Comparison of ENCODE assay signal across 19 cellular contexts in the genomic region with DNA sequence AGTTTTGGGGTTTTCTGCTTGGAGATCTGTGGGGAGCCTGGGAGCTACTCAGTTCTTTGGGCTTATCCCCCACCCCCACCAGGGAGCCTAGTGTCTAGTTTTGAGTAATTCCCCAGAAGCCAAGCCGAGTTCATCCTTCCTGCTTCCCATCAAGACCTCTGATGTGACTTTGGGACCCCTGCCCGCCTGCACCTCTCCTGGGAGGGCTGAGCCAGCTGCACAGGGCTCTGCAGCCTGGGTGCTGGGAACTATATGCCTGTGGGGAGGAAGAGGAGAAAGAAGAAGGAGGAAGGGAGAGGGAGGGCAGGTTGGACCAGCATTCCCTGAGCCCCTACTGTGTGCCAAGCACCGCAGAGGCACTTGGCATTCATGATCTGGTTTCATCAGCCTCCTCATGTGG.
DNase-seq lines count a peak whose midpoint lies in the region; TF ChIP-seq lines count a peak whose summit lies in the region.
"Had no signal": no experiment of that assay in that cellular context is flagged by ENCODE, and none has a peak within 500 bp of the region (broad histone marks: within the 10 kb centered on the region; RNA-seq: fewer than 3 reads in every experiment).

No MANE protein-coding gene starts in this region.

- no peak overlapping the region for H3K23ac ChIP-seq in H9 (ENCODE audit: insufficient read length, low read depth, low read length)

- no peak overlapping the region for H4K8ac ChIP-seq in H9 (replicated peaks; ENCODE audit: insufficient read length, low read depth, low read length)

- H3K36me3 Mint-ChIP-seq in activated naive CD4-positive, alpha-beta T cell treated with anti-CD3 and anti-CD28 coated beads, Interleukin-2, amount 10 ng/mL, durations not matched to agents 7 days and 5 days, result no peaks in the 10 kb centered on the region
- H3K36me3 Mint-ChIP-seq in H9 (ENCODE audit: insufficient read depth in 1 of 3, low read depth in 3 of 3) (no peaks in the 10 kb centered on the region), neural progenitor cell (no peaks in the 10 kb centered on the region)
- H3K36me3 Mint-ChIP-seq: CD8-positive, alpha-beta T cell had no signal

- H2BK20ac ChIP-seq in H9 (ENCODE audit: low read depth, low read length, poor library complexity, severe bottlenecking), result no peak overlapping the region

- H3K79me1 ChIP-seq in H9 (ENCODE audit: insufficient read depth, low read depth, low read length, poor library complexity, severe bottlenecking), result no peaks in the 10 kb centered on the region

- in situ Hi-C loops in mammary epithelial cell (cut with MboI; ENCODE audit: low sequenced_read_pairs in 2 of 2), result no loop called here

- H3K9me3 ChIP-seq in H9 (ENCODE audit: control insufficient read depth, low read depth, low read length) (no peaks in the 10 kb centered on the region), neural progenitor cell (ENCODE audit: low read depth) (no peaks in the 10 kb centered on the region), mammary epithelial cell (replicated peaks; ENCODE audit: insufficient read depth, low read length) (peaks cover 4% of the 10 kb centered on the region)
- H3K9me3 ChIP-seq: A549; BLaER1 treated with 17β-estradiol and CSF1 and Interleukin-3, amounts not matched to agents 10 nM and 100 nM; Caco-2 had no signal

- H3K23me2 ChIP-seq in H9 (ENCODE audit: insufficient read length, low read depth, low read length, poor library complexity, severe bottlenecking), result no peaks in the 10 kb centered on the region

- no peak overlapping the region for H2BK15ac ChIP-seq in H9 (ENCODE audit: low read depth, low read length)

- no peaks in the 10 kb centered on the region for H4K20me1 ChIP-seq in H9 (ENCODE audit: control insufficient read depth, insufficient read depth, insufficient read length)
- no peaks in the 10 kb centered on the region for H4K20me1 ChIP-seq in neural progenitor cell (ENCODE audit: low read depth)
- H4K20me1 ChIP-seq in mammary epithelial cell (ENCODE audit: insufficient read depth, low read length), result no peaks in the 10 kb centered on the region
- H4K20me1 ChIP-seq: BLaER1 treated with 17β-estradiol and CSF1 and Interleukin-3, amounts not matched to agents 10 nM and 100 nM had no signal

- no peaks in the 10 kb centered on the region for H3F3A ChIP-seq in neural progenitor cell (ENCODE audit: low read depth)

- H3T11ph ChIP-seq in H9 (ENCODE audit: low read length), result no peak overlapping the region

- H3K4me2 ChIP-seq in H9 (ENCODE audit: insufficient read depth, insufficient read length, low read length) (no peak overlapping the region), neural progenitor cell (no peak overlapping the region), mammary epithelial cell (ENCODE audit: insufficient read depth, low read depth, low read length) (no peak overlapping the region)
- H3K4me2 ChIP-seq: A549; BLaER1 treated with 17β-estradiol and CSF1 and Interleukin-3, amounts not matched to agents 10 nM and 100 nM had no signal

- BruUV-seq in mammary epithelial cell (replicated peaks; lab: Mats Ljungman, UMichigan), result no TSS peak

- H3K4me3 ChIP-seq in neural progenitor cell (no peak overlapping the region), mammary epithelial cell (replicated peaks in 1 of 3; ENCODE audit: insufficient read depth in 1 of 3, low read depth in 2 of 3, low read length in 3 of 3) (no peak overlapping the region)
- H3K4me3 ChIP-seq: A549; BLaER1 treated with 17β-estradiol and CSF1 and Interleukin-3, amounts not matched to agents 10 nM and 100 nM had no signal

- H3K27ac Mint-ChIP-seq in activated naive CD4-positive, alpha-beta T cell treated with anti-CD3 and anti-CD28 coated beads, Interleukin-2, amount 10 ng/mL, durations not matched to agents 7 days and 5 days, result no peak overlapping the region
- no peak overlapping the region for H3K27ac Mint-ChIP-seq in H9
- peak overlapping the region; percentile 31 for H3K27ac Mint-ChIP-seq in neural progenitor cell
- H3K27ac Mint-ChIP-seq: B cell; CD4-positive, alpha-beta T cell; CD8-positive, alpha-beta T cell had no signal

- no peaks in the 10 kb centered on the region for H3K4me1 Mint-ChIP-seq in activated naive CD4-positive, alpha-beta T cell treated with anti-CD3 and anti-CD28 coated beads, Interleukin-2, amount 10 ng/mL, durations not matched to agents 7 days and 5 days
- peaks cover 16 to 37% of the 10 kb centered on the region in 2 experiments for H3K4me1 Mint-ChIP-seq in H9
- H3K4me1 Mint-ChIP-seq in neural progenitor cell, result peaks cover 69% of the 10 kb centered on the region
- H3K4me1 Mint-ChIP-seq: B cell had no signal

- H2BK12ac ChIP-seq in H9 (ENCODE audit: insufficient read length, low read depth, low read length), result no peak overlapping the region

- no peak overlapping the region for H2BK5ac ChIP-seq in H9 (ENCODE audit: insufficient read length, low read length)

- H2BK120ac ChIP-seq in H9 (ENCODE audit: low read depth, low read length, poor library complexity, severe bottlenecking), result no peak overlapping the region

- H3K27me3 ChIP-seq in H9 (ENCODE audit: insufficient read depth, low read length) (no peaks in the 10 kb centered on the region), neural progenitor cell (no peaks in the 10 kb centered on the region), mammary epithelial cell (ENCODE audit: insufficient read depth, low read length) (no peaks in the 10 kb centered on the region)
- H3K27me3 ChIP-seq: BLaER1 treated with 17β-estradiol and CSF1 and Interleukin-3, amounts not matched to agents 10 nM and 100 nM had no signal

- H2AK5ac ChIP-seq in H9 (ENCODE audit: insufficient read length, low read length), result no peak overlapping the region

- H3K79me2 ChIP-seq in H9 (ENCODE audit: insufficient read depth, low read length) (no peaks in the 10 kb centered on the region), neural progenitor cell (ENCODE audit: low read depth) (no peaks in the 10 kb centered on the region), mammary epithelial cell (ENCODE audit: insufficient read depth, low read length) (no peaks in the 10 kb centered on the region)

- dilution Hi-C loops in mammary epithelial cell (cut with HindIII; ENCODE audit: low sequenced_read_pairs), result no loop called here

- WGBS in H9 (ENCODE audit: extremely low coverage, insufficient read length, low lambda C conversion rate), result no CpG with 5 or more reads among the region's 3 CpGs
- WGBS in mammary epithelial cell (ENCODE audit: low coverage, missing lambda C conversion rate), result 45% methylated on average over 3 of the region's 3 CpGs

- H3K14ac ChIP-seq in H9 (ENCODE audit: insufficient read depth, low read length), result no peak overlapping the region

- H3K4ac ChIP-seq in H9 (ENCODE audit: low read depth, low read length), result no peak overlapping the region

- H3K4me1 ChIP-seq in H9 (ENCODE audit: insufficient read depth, low read length) (no peaks in the 10 kb centered on the region), neural progenitor cell (no peaks in the 10 kb centered on the region), mammary epithelial cell (ENCODE audit: insufficient read depth, low read length) (no peaks in the 10 kb centered on the region)
- H3K4me1 ChIP-seq: A549; BLaER1 treated with 17β-estradiol and CSF1 and Interleukin-3, amounts not matched to agents 10 nM and 100 nM; Caco-2 had no signal

- peaks cover 5% of the 10 kb centered on the region for H3K27me3 Mint-ChIP-seq in activated naive CD4-positive, alpha-beta T cell treated with anti-CD3 and anti-CD28 coated beads, Interleukin-2, amount 10 ng/mL, durations not matched to agents 7 days and 5 days
- H3K27me3 Mint-ChIP-seq in H9 (ENCODE audit: low read depth) (peaks cover 4% of the 10 kb centered on the region; the same call in 1 of the 2 replicates), neural progenitor cell (ENCODE audit: insufficient read depth, low read depth) (peaks cover 15% of the 10 kb centered on the region)

- H3K56ac ChIP-seq in H9 (ENCODE audit: insufficient read length, low read depth, low read length), result no peak overlapping the region

- H4K91ac ChIP-seq in H9 (ENCODE audit: insufficient read length, low read depth, low read length), result no peak overlapping the region

- H3K9ac ChIP-seq in H9 (ENCODE audit: extremely low read depth, insufficient read length, low read length), result no peak overlapping the region
- no peak overlapping the region for H3K9ac ChIP-seq in neural progenitor cell
- no peak overlapping the region for H3K9ac ChIP-seq in mammary epithelial cell (ENCODE audit: insufficient read depth, low read length)
- H3K9ac ChIP-seq: BLaER1 treated with 17β-estradiol and CSF1 and Interleukin-3, amounts not matched to agents 10 nM and 100 nM had no signal

- CTCF ChIA-PET in activated naive CD4-positive, alpha-beta T cell treated with anti-CD3 and anti-CD28 coated beads, Interleukin-2, amount 10 ng/mL, durations not matched to agents 7 days and 5 days (lab: Charles Lee), result interaction anchor here (0.6 kb wide), 1 partner anchor 120 kb away, joined by 3 read pairs; no protein-coding TSS in a partner anchor
- CTCF ChIA-PET in mammary epithelial cell (lab: Charles Lee; ENCODE audit: low non-redundant PET), result no interaction called here

- no peak overlapping the region for H4K5ac ChIP-seq in H9 (ENCODE audit: insufficient read length, low read depth, low read length)

- no peak overlapping the region for H2AFZ ChIP-seq in H9 (ENCODE audit: low read length)
- no peak overlapping the region for H2AFZ ChIP-seq in neural progenitor cell (replicated peaks)
- no peak overlapping the region for H2AFZ ChIP-seq in mammary epithelial cell (ENCODE audit: low read depth, low read length)

- intact Hi-C loops in mammary epithelial cell (cut with micrococcal nuclease), result no loop called here

- no peaks in the 10 kb centered on the region for H3K9me3 Mint-ChIP-seq in activated naive CD4-positive, alpha-beta T cell treated with anti-CD3 and anti-CD28 coated beads, Interleukin-2, amount 10 ng/mL, durations not matched to agents 7 days and 5 days
- H3K9me3 Mint-ChIP-seq in H9 (no peaks in the 10 kb centered on the region), neural progenitor cell (no peaks in the 10 kb centered on the region)
- H3K9me3 Mint-ChIP-seq: CD4-positive, alpha-beta T cell; CD8-positive, alpha-beta T cell had no signal

- TF ChIP-seq CTCF in H9 (conservative IDR thresholded peaks at IDR 0.05) (no peak), neural progenitor cell (IDR thresholded peaks at IDR 0.05) (no peak), mammary epithelial cell (conservative IDR thresholded peaks at IDR 0.05 in 1 of 2, IDR thresholded peaks at IDR 0.05 in 1 of 2; ENCODE audit: extremely low read depth in 1 of 2, insufficient read depth in 1 of 2, low read depth in 1 of 2, low read length in 2 of 2) (no peak)

- peak; percentile 5 for DNase-seq in activated naive CD4-positive, alpha-beta T cell treated with anti-CD3 and anti-CD28 coated beads, Interleukin-2, amount 10 ng/mL, durations not matched to agents 7 days and 5 days
- no peak for DNase-seq in activated naive CD4-positive, alpha-beta T cell treated with Interleukin-2 at 50 U/mL for 16 hours
- DNase-seq in H9 (peak; percentile 22), mesenteric fat pad (ENCODE audit: low spot score) (peak; percentile 59), neural progenitor cell (ENCODE audit: low spot score) (no peak), mammary epithelial cell (no peak), RPMI8226 (no peak)
- no peak for DNase-seq in activated CD4-positive, alpha-beta T cell treated with anti-CD3 and anti-CD28 coated beads for 48 hours
- DNase-seq: AML-193; Calu3; CD4-positive, alpha-beta T cell; CD8-positive, alpha-beta T cell; GF-D8 had no signal

- no peak overlapping the region for H3K18ac ChIP-seq in H9 (ENCODE audit: insufficient read length, low read depth, low read length)

- H3K4me3 Mint-ChIP-seq in activated naive CD4-positive, alpha-beta T cell treated with anti-CD3 and anti-CD28 coated beads, Interleukin-2, amount 10 ng/mL, durations not matched to agents 7 days and 5 days, result no peak overlapping the region
- H3K4me3 Mint-ChIP-seq in H9 (no peak overlapping the region), neural progenitor cell (no peak overlapping the region)
- H3K4me3 Mint-ChIP-seq: B cell; CD4-positive, alpha-beta T cell; CD8-positive, alpha-beta T cell had no signal

- H3K27ac ChIP-seq in H9 (ENCODE audit: insufficient read length, low read depth, low read length), result no peak overlapping the region
- no peak overlapping the region for H3K27ac ChIP-seq in neural progenitor cell
- H3K27ac ChIP-seq in mammary epithelial cell (ENCODE audit: insufficient read depth, low read depth, low read length), result no peak overlapping the region
- H3K27ac ChIP-seq: 22Rv1; A549; BLaER1 treated with 17β-estradiol and CSF1 and Interleukin-3, amounts not matched to agents 10 nM and 100 nM; C4-2B had no signal

- H3K36me3 ChIP-seq in neural progenitor cell (no peaks in the 10 kb centered on the region), mammary epithelial cell (ENCODE audit: insufficient read depth, low read length) (no peaks in the 10 kb centered on the region)
- H3K36me3 ChIP-seq: BLaER1 treated with 17β-estradiol and CSF1 and Interleukin-3, amounts not matched to agents 10 nM and 100 nM had no signal

Comparison
In these comparisons a context has a peak if more than half of its experiments do, and no peak if none do; other contexts are left out.
1. DNase-seq: peak in activated naive CD4-positive, alpha-beta T cell treated with anti-CD3 and anti-CD28 coated beads, Interleukin-2, amount 10 ng/mL, durations not matched to agents 7 days and 5 days (single experiment), H9 (single experiment) and mesenteric fat pad (single experiment); none in activated naive CD4-positive, alpha-beta T cell treated with Interleukin-2 at 50 U/mL for 16 hours (single experiment), neural progenitor cell (single experiment), mammary epithelial cell (single experiment), activated CD4-positive, alpha-beta T cell treated with anti-CD3 and anti-CD28 coated beads for 48 hours (single experiment) and RPMI8226 (single experiment).